ENCODE assay signal across 9 cellular contexts in genomic region chr19:43700368-43701015, GRCh38. TPM values are rescaled to one million over a fixed set of nuclear protein-coding genes. Genes with fewer than 3 reads are reported as not detected.
A peak's percentile ranks its signal among the peaks of the same experiment; 100 is the strongest.
DNase-seq lines count a peak whose midpoint lies in the region; ATAC-seq and TF ChIP-seq lines count a peak whose summit lies in the region.
"Had no signal": no experiment of that assay in that cellular context is flagged by ENCODE, and none has a peak within 500 bp of the region (broad histone marks: within the 10 kb centered on the region; RNA-seq: fewer than 3 reads in every experiment).

No MANE protein-coding gene starts in this region.

- H3K36me3 Mint-ChIP-seq in natural killer cell: no peaks in the 10 kb centered on the region

- intact Hi-C loops in natural killer cell (cut with micrococcal nuclease): loop anchor here (2.0 kb wide), 2 partner anchors 32 to 54 kb away; partner anchors contain the start of gene SMG9

- peak overlapping the region; percentile 92 to 98 for H3K27ac Mint-ChIP-seq in natural killer cell

- ATAC-seq in natural killer cell: no peak
- no peak for ATAC-seq in GM21737 (IDR thresholded peaks at IDR 0.05; ENCODE audit: unreplicated experiment)
- no peak for ATAC-seq in HG02571 (IDR thresholded peaks at IDR 0.05; ENCODE audit: unreplicated experiment)
- ATAC-seq in GM21526 (IDR thresholded peaks at IDR 0.05; ENCODE audit: low FRiP score, unreplicated experiment): no peak
- ATAC-seq in GM21423 (IDR thresholded peaks at IDR 0.05; ENCODE audit: unreplicated experiment): no peak

- H3K4me1 Mint-ChIP-seq in natural killer cell: peaks cover 20 to 22% of the 10 kb centered on the region in 2 donors

- DNase-seq in GM04504 (ENCODE audit: low read depth): peak; percentile 59
- DNase-seq in RPMI8226: peak; percentile 93
- peak; percentile 48 to 53 for DNase-seq in dermis microvascular lymphatic vessel endothelial cell (ENCODE audit: low read depth in 2 of 2)
- peak; percentile 15 for DNase-seq in natural killer cell

- H3K27me3 Mint-ChIP-seq in natural killer cell (ENCODE audit: low read depth in 2 of 2): peaks cover 3 to 10% of the 10 kb centered on the region in 2 donors

- H3K9me3 Mint-ChIP-seq in natural killer cell: peaks cover 0 to 2% of the 10 kb centered on the region in 2 donors

- TF ChIP-seq CTCF in natural killer cell (IDR thresholded peaks at IDR 0.05): no peak

- peak overlapping the region; percentile 90 for H3K4me3 Mint-ChIP-seq in natural killer cell

RNA-seq across cellular contexts. Expression of gene IRGC, which starts 15.4 kb away (rescaled TPM):
- total RNA-seq in dermis microvascular lymphatic vessel endothelial cell: not detected in 2 replicates
- not detected for total RNA-seq in natural killer cell
- total RNA-seq: pancreas had no signal

RNA-seq across cellular contexts. Expression of gene PLAUR, which starts 30.5 kb away (rescaled TPM):
- total RNA-seq in dermis microvascular lymphatic vessel endothelial cell (9.6 and 12.8 TPM in 2 replicates), natural killer cell (100 to 1,000 TPM in 1 of 3 donors, 10 to 100 TPM in 2; 44.5 to 141 (median 55.5) TPM)

RNA-seq across cellular contexts. Expression of gene SMG9, which starts 54.3 kb away (rescaled TPM):
- total RNA-seq in dermis microvascular lymphatic vessel endothelial cell (4.4 and 8.3 TPM in 2 replicates), natural killer cell (10 to 100 TPM; 23.3 to 37.4 (median 28.3) TPM)

Comparison
In these comparisons a context has a peak if more than half of its experiments do, and no peak if none do; other contexts are left out.
1. DNase-seq: peak in every context shown above with its lines; median percentile 93 in RPMI8226; 59 in GM04504; 50 in dermis microvascular lymphatic vessel endothelial cell; 15 in natural killer cell.